ENCODE assay signal across 16 cellular contexts in the genomic region with DNA sequence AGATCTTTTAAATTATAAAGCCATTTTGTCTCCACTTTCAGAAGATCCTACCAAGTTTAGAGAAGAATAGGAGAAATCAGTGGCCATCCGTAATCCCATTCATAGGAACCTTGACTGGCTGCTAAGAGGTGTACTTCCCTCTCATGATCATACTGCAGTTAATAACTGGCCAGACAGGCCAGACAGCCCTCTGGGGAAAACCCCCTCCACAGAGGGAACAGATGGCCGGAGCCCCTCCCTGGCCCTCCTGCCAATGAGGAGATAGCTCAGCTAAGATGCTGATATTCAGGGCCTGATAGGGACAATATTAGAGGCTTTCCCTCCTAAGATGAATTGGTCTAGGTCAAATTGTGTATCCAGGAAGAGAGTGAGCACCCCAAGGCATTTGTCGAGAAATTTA.
DNase-seq lines count a peak whose midpoint lies in the region; TF ChIP-seq lines count a peak whose summit lies in the region.
"Had no signal": no experiment of that assay in that cellular context is flagged by ENCODE, and none has a peak within 500 bp of the region (broad histone marks: within the 10 kb centered on the region; RNA-seq: fewer than 3 reads in every experiment).

No MANE protein-coding gene starts in this region.

- intact Hi-C loops in A673 (cut with micrococcal nuclease; ENCODE audit: unreplicated experiment) (loop anchor here (2.0 kb wide), 1 partner anchor 95 kb away; no protein-coding TSS in a partner anchor), Calu3 (cut with micrococcal nuclease; ENCODE audit: unreplicated experiment) (no loop called here), PC-9 (cut with micrococcal nuclease; ENCODE audit: unreplicated experiment) (no loop called here)

- no peaks in the 10 kb centered on the region for H3K9me2 ChIP-seq in PC-9 (ENCODE audit: insufficient read depth)

- no peak overlapping the region for H3K4me2 ChIP-seq in PC-9
- H3K4me2 ChIP-seq: BLaER1 had no signal

- H3K4me1 ChIP-seq in A673 (ENCODE audit: insufficient read depth, low read length, poor library complexity, severe bottlenecking) = peaks cover 21% of the 10 kb centered on the region
- no peaks in the 10 kb centered on the region for H3K4me1 ChIP-seq in PC-9 (replicated peaks; ENCODE audit: insufficient read depth)
- H3K4me1 ChIP-seq: BLaER1, Caco-2 had no signal

- no peak overlapping the region for H2AFZ ChIP-seq in PC-9

- H3K36me3 Mint-ChIP-seq in Calu3 (ENCODE audit: insufficient read depth, unreplicated experiment) (no peaks in the 10 kb centered on the region), glutamatergic neuron (ENCODE audit: unreplicated experiment) (peaks cover 9% of the 10 kb centered on the region)
- H3K36me3 Mint-ChIP-seq: CD8-positive, alpha-beta memory T cell had no signal

- CTCF ChIA-PET in A673 (lab: Charles Lee) (interaction anchor here (0.7 kb wide), 3 partner anchors 8 to 1892 kb away, joined by 3 to 14 read pairs (median 5); no protein-coding TSS in a partner anchor), Calu3 (lab: Charles Lee) (interaction anchor here (0.7 kb wide), 1 partner anchor 52 kb away, joined by 5 read pairs; no protein-coding TSS in a partner anchor), PC-9 (lab: Charles Lee) (no interaction called here)

- no peak overlapping the region for H3K27ac Mint-ChIP-seq in Calu3 (ENCODE audit: unreplicated experiment)
- peak overlapping the region; percentile 90 for H3K27ac Mint-ChIP-seq in glutamatergic neuron (ENCODE audit: unreplicated experiment)
- H3K27ac Mint-ChIP-seq: CD8-positive, alpha-beta memory T cell had no signal

- H3K4me1 Mint-ChIP-seq in Calu3 (ENCODE audit: low read depth, unreplicated experiment) = no peaks in the 10 kb centered on the region
- peaks cover 10% of the 10 kb centered on the region for H3K4me1 Mint-ChIP-seq in glutamatergic neuron (ENCODE audit: low read depth, unreplicated experiment)
- H3K4me1 Mint-ChIP-seq: CD8-positive, alpha-beta memory T cell had no signal

- no peak overlapping the region for H3K4me3 Mint-ChIP-seq in Calu3 (ENCODE audit: low read depth, unreplicated experiment)
- H3K4me3 Mint-ChIP-seq in glutamatergic neuron (ENCODE audit: unreplicated experiment) = peak overlapping the region; percentile 41
- H3K4me3 Mint-ChIP-seq: CD8-positive, alpha-beta memory T cell; H9 had no signal

- H3K36me3 ChIP-seq in A673 (ENCODE audit: insufficient read depth, low read length, poor library complexity, severe bottlenecking) (no peaks in the 10 kb centered on the region), PC-9 (ENCODE audit: low read depth) (no peaks in the 10 kb centered on the region)
- H3K36me3 ChIP-seq: BLaER1 had no signal

- no peaks in the 10 kb centered on the region for H3K79me2 ChIP-seq in PC-9 (ENCODE audit: low read depth)

- no peaks in the 10 kb centered on the region for H4K20me1 ChIP-seq in PC-9 (ENCODE audit: insufficient read depth)

- TF ChIP-seq CTCF in A673 (conservative IDR thresholded peaks at IDR 0.05; ENCODE audit: low read depth, low read length) (no peak), Calu3 (IDR thresholded peaks at IDR 0.05; ENCODE audit: unreplicated experiment) (no peak), glutamatergic neuron (IDR thresholded peaks at IDR 0.05; ENCODE audit: partially characterized antibody, unreplicated experiment) (no peak), PC-9 (conservative IDR thresholded peaks at IDR 0.05) (no peak)

- H3K9me3 Mint-ChIP-seq in Calu3 (ENCODE audit: low read depth, unreplicated experiment) (no peaks in the 10 kb centered on the region), glutamatergic neuron (ENCODE audit: unreplicated experiment) (no peaks in the 10 kb centered on the region)

- no TSS peak for BruUV-seq in A673 (replicated peaks; lab: Mats Ljungman, UMichigan)
- BruUV-seq in Calu3 (replicated peaks; lab: Mats Ljungman, UMichigan) = no TSS peak
- BruUV-seq in PC-9 (replicated peaks; lab: Mats Ljungman, UMichigan) = no TSS peak

- POLR2A ChIA-PET in A673 (lab: Charles Lee; ENCODE audit: low non-redundant PET) (no interaction called here), PC-9 (lab: Charles Lee; ENCODE audit: unreplicated experiment) (no interaction called here)

- H3K9me3 ChIP-seq in A673 (ENCODE audit: low read depth, low read length, poor library complexity, severe bottlenecking) (peaks cover 9% of the 10 kb centered on the region), PC-9 (ENCODE audit: insufficient read depth, low read depth) (no peaks in the 10 kb centered on the region)
- H3K9me3 ChIP-seq: Caco-2 had no signal

- DNase-seq in A673 (ENCODE audit: low spot score) (peak; percentile 4), Calu3 (peak; percentile 2), NCI-H82 treated with DMSO at 0.1 percent for 48 hours (lab: John Stamatoyannopoulos, UW; ENCODE audit: unreplicated experiment) (peak; percentile 75), glutamatergic neuron (peak; percentile 61), substantia nigra (lab: John Stamatoyannopoulos, UW) (no peak), AML-193 (lab: John Stamatoyannopoulos, UW) (no peak), PC-9 (no peak)
- DNase-seq: Caco-2; CD8-positive, alpha-beta memory T cell; DMS153; DMS79 treated with DMSO at 0.1 percent for 48 hours; EL; GOT3; H9; IMR-90 had no signal

- H3K27ac ChIP-seq in A673 (ENCODE audit: low read depth, low read length, poor library complexity, severe bottlenecking) (peak overlapping the region; percentile 62), substantia nigra (ENCODE audit: low read depth, low read length, poor library complexity, severe bottlenecking) (no peak overlapping the region), PC-9 (no peak overlapping the region)
- H3K27ac ChIP-seq: BLaER1 had no signal

- no peaks in the 10 kb centered on the region for H3F3A ChIP-seq in PC-9 (ENCODE audit: insufficient read depth, low read depth)

- H3K27me3 ChIP-seq in A673 (replicated peaks; ENCODE audit: insufficient read depth, low read depth, low read length, poor library complexity) (no peaks in the 10 kb centered on the region), PC-9 (ENCODE audit: insufficient read depth, low read depth) (no peaks in the 10 kb centered on the region)

- H3K27me3 Mint-ChIP-seq in Calu3 (ENCODE audit: unreplicated experiment) (peaks cover 32% of the 10 kb centered on the region), glutamatergic neuron (ENCODE audit: unreplicated experiment) (peaks cover 6% of the 10 kb centered on the region)

- no peak overlapping the region for H3K4me3 ChIP-seq in A673 (ENCODE audit: low read depth, low read length, poor library complexity, severe bottlenecking)
- no peak overlapping the region for H3K4me3 ChIP-seq in PC-9
- H3K4me3 ChIP-seq: BLaER1 had no signal

Comparison
In these comparisons a context has a peak if more than half of its experiments do, and no peak if none do; other contexts are left out.
1. DNase-seq: peak in A673 (single experiment), Calu3 (single experiment), NCI-H82 treated with DMSO at 0.1 percent for 48 hours (single experiment) and glutamatergic neuron (single experiment); none in substantia nigra (0 of 49), AML-193 (0 of 2) and PC-9 (0 of 2).